In genomic region chr11:127458561-127458960, GRCh38 we compare ENCODE assay signal across 19 cellular contexts.
A peak's percentile ranks its signal among the peaks of the same experiment; 100 is the strongest.
DNase-seq lines count a peak whose midpoint lies in the region; ATAC-seq lines count a peak whose summit lies in the region.
"Had no signal": no experiment of that assay in that cellular context is flagged by ENCODE, and none has a peak within 500 bp of the region (broad histone marks: within the 10 kb centered on the region; RNA-seq: fewer than 3 reads in every experiment).

No MANE protein-coding gene starts in this region.

- no peak overlapping the region for H2AK5ac ChIP-seq in mesendoderm (ENCODE audit: low read length)

- ATAC-seq in GM18519 (IDR thresholded peaks at IDR 0.05; ENCODE audit: low FRiP score, unreplicated experiment): no peak
- ATAC-seq: PC-3 had no signal

- no peak overlapping the region for H3K4me3 ChIP-seq in mesendoderm (ENCODE audit: low read length)

- WGBS in mesendoderm (ENCODE audit: extremely low coverage, insufficient coverage, low lambda C conversion rate): no CpG with 5 or more reads among the region's 2 CpGs

- H2BK120ac ChIP-seq in mesendoderm (ENCODE audit: low read depth, low read length): no peak overlapping the region

- no peaks in the 10 kb centered on the region for H3K79me2 ChIP-seq in mesendoderm (ENCODE audit: control insufficient read depth, insufficient read depth, low read length)

- H4K5ac ChIP-seq in mesendoderm (ENCODE audit: low read length): no peak overlapping the region

- no peak overlapping the region for H3K23ac ChIP-seq in mesendoderm (ENCODE audit: low read length)

- no peak overlapping the region for H3K18ac ChIP-seq in mesendoderm (ENCODE audit: low read length)

- no peak overlapping the region for H3K4ac ChIP-seq in mesendoderm (ENCODE audit: low read depth, low read length)

- H3K4me1 ChIP-seq in mesendoderm (ENCODE audit: control insufficient read depth, low read depth, low read length): peaks cover 12% of the 10 kb centered on the region

- DNase-seq in COR-L47 (lab: John Stamatoyannopoulos, UW): peak; percentile 84
- peak; percentile 16 to 94 (median 88) for DNase-seq in NCI-H1417 (lab: John Stamatoyannopoulos, UW)
- DNase-seq in NCI-H69 (lab: John Stamatoyannopoulos, UW): peak; percentile 99
- no peak for DNase-seq in mesendoderm
- no peak for DNase-seq in stimulated activated CD4-positive, alpha-beta T cell treated with anti-CD3 and anti-CD28 coated beads, Interleukin-4, amount 100 ng/mL, for 1 hour
- no peak for DNase-seq in activated CD4-positive, alpha-beta T cell treated with anti-CD3 and anti-CD28 coated beads, Interleukin-2, amount 50 U/mL, for 48 hours
- DNase-seq: CD8-positive, alpha-beta memory T cell; DMS53; GF-D8; H7; HFFc6; Kasumi-1; NCI-H1694 treated with DMSO at 0.1 percent for 48 hours; NCI-H2227 treated with DMSO at 0.1 percent for 48 hours; NCI-H524; PC-3; Right ventricle myocardium superior had no signal

- no peak overlapping the region for H2BK5ac ChIP-seq in mesendoderm (ENCODE audit: low read length)

- no peaks in the 10 kb centered on the region for H3K79me1 ChIP-seq in mesendoderm (ENCODE audit: low read length)

- H2BK15ac ChIP-seq in mesendoderm (replicated peaks; ENCODE audit: low read depth): no peak overlapping the region

- H4K8ac ChIP-seq in mesendoderm (ENCODE audit: low read depth, low read length): no peak overlapping the region

- peak overlapping the region; percentile 50 for H3K56ac ChIP-seq in mesendoderm (ENCODE audit: low read length)

- no peaks in the 10 kb centered on the region for H3K27me3 ChIP-seq in mesendoderm (ENCODE audit: insufficient read depth, low read length, poor library complexity)

- no peaks in the 10 kb centered on the region for H3K36me3 ChIP-seq in mesendoderm (ENCODE audit: control insufficient read depth, insufficient read depth, low read length)

- no peak overlapping the region for H3K9ac ChIP-seq in mesendoderm (ENCODE audit: low read length)

- H3K4me2 ChIP-seq in mesendoderm (ENCODE audit: low read length): no peak overlapping the region

- no peak overlapping the region for H3K27ac ChIP-seq in mesendoderm (ENCODE audit: low read depth, low read length)
- H3K27ac ChIP-seq: C4-2B had no signal

Comparison
In these comparisons a context has a peak if more than half of its experiments do, and no peak if none do; other contexts are left out.
1. DNase-seq: peak in COR-L47 (single experiment), NCI-H1417 (3 of 3) and NCI-H69 (single experiment); none in mesendoderm (single experiment), stimulated activated CD4-positive, alpha-beta T cell treated with anti-CD3 and anti-CD28 coated beads, Interleukin-4, amount 100 ng/mL, for 1 hour (single experiment) and activated CD4-positive, alpha-beta T cell treated with anti-CD3 and anti-CD28 coated beads, Interleukin-2, amount 50 U/mL, for 48 hours (0 of 2).